Comparison of ENCODE assay signal across 9 cellular contexts in genomic region chrX:115665122-115665521, GRCh38.
"Had no signal": no experiment of that assay in that cellular context is flagged by ENCODE, and none has a peak within 500 bp of the region (broad histone marks: within the 10 kb centered on the region; RNA-seq: fewer than 3 reads in every experiment).

No MANE protein-coding gene starts in this region.

- H3K9ac ChIP-seq: GM23248 had no signal

- H3K4me3 ChIP-seq: GM23248, HAP-1, K562 had no signal

- H3K4me1 ChIP-seq: HAP-1 had no signal

- H3K36me3 ChIP-seq: HAP-1 had no signal

- H3K9me3 ChIP-seq: HAP-1 had no signal

- H3K27ac ChIP-seq: GM23248, HL-60 had no signal

- H2AFZ ChIP-seq: GM23248 had no signal

- ATAC-seq: HCT116, K562 had no signal

- DNase-seq: GM23248, GOT3, H7, HFFc6, IMR-90 had no signal
